In the genomic region with DNA sequence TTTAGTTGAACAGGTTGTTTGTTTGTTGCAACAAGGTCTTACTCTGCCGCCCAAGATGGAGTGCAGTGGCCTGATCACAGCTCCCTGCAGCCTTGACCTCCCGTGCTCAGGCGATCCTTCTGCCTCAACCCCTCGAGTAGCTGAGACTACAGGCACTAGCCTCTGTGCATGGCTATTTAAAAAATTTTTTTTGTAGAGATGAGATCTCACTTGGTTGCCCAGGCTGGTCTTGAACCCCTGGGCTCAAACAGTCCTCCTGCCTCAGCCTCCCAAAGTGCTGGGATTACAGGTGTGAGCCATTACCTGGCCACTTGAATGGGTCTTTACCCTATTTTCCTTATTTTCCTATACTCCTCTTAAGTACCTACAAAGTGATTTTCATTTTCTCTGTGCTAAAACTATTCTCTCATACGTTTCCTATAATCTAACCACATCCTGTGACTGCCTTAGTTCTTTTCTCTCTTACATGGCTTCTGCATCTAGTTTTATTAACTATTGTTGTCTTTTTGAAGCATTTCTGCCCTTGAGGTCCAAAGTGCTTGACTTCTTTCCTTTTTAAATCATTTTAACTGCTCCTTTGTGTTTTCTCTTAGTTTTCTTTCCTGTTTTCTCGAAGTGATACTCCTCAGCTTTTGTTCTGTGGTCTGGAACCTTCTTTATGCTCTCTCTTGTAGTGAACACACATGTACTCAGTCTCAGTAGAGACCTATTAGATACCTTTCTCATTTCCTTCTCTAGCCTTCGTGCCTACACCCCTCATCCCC, we compare ENCODE assay signal across 12 cellular contexts. TPM values are rescaled to one million over a fixed set of nuclear protein-coding genes. Genes with fewer than 3 reads are reported as not detected.
DNase-seq lines count a peak whose midpoint lies in the region; ATAC-seq lines count a peak whose summit lies in the region.
"Had no signal": no experiment of that assay in that cellular context is flagged by ENCODE, and none has a peak within 500 bp of the region (broad histone marks: within the 10 kb centered on the region; RNA-seq: fewer than 3 reads in every experiment).

No MANE protein-coding gene starts in this region.

- H3K27ac Mint-ChIP-seq in activated CD4-positive, alpha-beta T cell treated with anti-CD3 and anti-CD28 coated beads, Interleukin-2, amount 10 ng/mL, durations not matched to agents 7 days and 5 days: no peak overlapping the region

- CTCF ChIA-PET in activated CD4-positive, alpha-beta T cell treated with anti-CD3 and anti-CD28 coated beads, Interleukin-2, amount 10 ng/mL, durations not matched to agents 7 days and 5 days (lab: Charles Lee): interaction anchor here (0.7 to 2.3 kb wide), 4 partner anchors 10 to 62 kb away, joined by 3 to 7 read pairs (median 5); a partner anchor contains a TSS

- POLR2A ChIA-PET in activated CD4-positive, alpha-beta T cell treated with anti-CD3 and anti-CD28 coated beads, Interleukin-2, amount 10 ng/mL, durations not matched to agents 7 days and 5 days (lab: Charles Lee): interaction anchor here (1.2 kb wide), 1 partner anchor 14 kb away, joined by 4 read pairs; a partner anchor contains a TSS

- intact Hi-C loops in posterior cingulate gyrus (cut with DNase I): no loop called here

- peaks cover 3% of the 10 kb centered on the region for H3K9me3 Mint-ChIP-seq in activated CD4-positive, alpha-beta T cell treated with anti-CD3 and anti-CD28 coated beads, Interleukin-2, amount 10 ng/mL, durations not matched to agents 7 days and 5 days

- H3K27me3 ChIP-seq in effector memory CD4-positive, alpha-beta T cell (replicated peaks; ENCODE audit: control insufficient read depth, insufficient read depth, low read length, poor library complexity, severe bottlenecking): no peaks in the 10 kb centered on the region

- peak overlapping the region; percentile 9 for H3K4me3 ChIP-seq in effector memory CD4-positive, alpha-beta T cell (ENCODE audit: insufficient read depth, low read depth, low read length, poor library complexity, severe bottlenecking)

- peak; percentile 72 for ATAC-seq in GM18499 (IDR thresholded peaks at IDR 0.05; ENCODE audit: insufficient read depth, unreplicated experiment)
- ATAC-seq in GM21381 (IDR thresholded peaks at IDR 0.05; ENCODE audit: unreplicated experiment): peak; percentile 78
- peak; percentile 76 for ATAC-seq in HG03135 (IDR thresholded peaks at IDR 0.05; ENCODE audit: unreplicated experiment)

- peaks cover 31% of the 10 kb centered on the region for H3K4me1 Mint-ChIP-seq in activated CD4-positive, alpha-beta T cell treated with anti-CD3 and anti-CD28 coated beads, Interleukin-2, amount 10 ng/mL, durations not matched to agents 7 days and 5 days

- H3K9me3 ChIP-seq in effector memory CD4-positive, alpha-beta T cell (ENCODE audit: control insufficient read depth, low read length): no peaks in the 10 kb centered on the region

- H3K4me1 ChIP-seq in effector memory CD4-positive, alpha-beta T cell (ENCODE audit: control insufficient read depth, insufficient read depth, low read length, poor library complexity, severe bottlenecking): peaks cover 18% of the 10 kb centered on the region

- DNase-seq in effector memory CD4-positive, alpha-beta T cell: no peak
- DNase-seq in NCI-H524 treated with DMSO at 0.1 percent for 48 hours (lab: John Stamatoyannopoulos, UW) (no peak), posterior cingulate gyrus (no peak), NCI-H1092 (lab: John Stamatoyannopoulos, UW) (no peak)
- no peak for DNase-seq in activated CD4-positive, alpha-beta T cell treated with anti-CD3 and anti-CD28 coated beads, Interleukin-2, amount 10 ng/mL, durations not matched to agents 7 days and 5 days
- DNase-seq: hippocampal formation, NCI-H1092 treated with DMSO at 0.1 percent for 48 hours, SIG-M5 had no signal

- H3K36me3 Mint-ChIP-seq in activated CD4-positive, alpha-beta T cell treated with anti-CD3 and anti-CD28 coated beads, Interleukin-2, amount 10 ng/mL, durations not matched to agents 7 days and 5 days (ENCODE audit: low read depth): peaks cover 63% of the 10 kb centered on the region

- no peaks in the 10 kb centered on the region for H3K27me3 Mint-ChIP-seq in activated CD4-positive, alpha-beta T cell treated with anti-CD3 and anti-CD28 coated beads, Interleukin-2, amount 10 ng/mL, durations not matched to agents 7 days and 5 days

- H3K36me3 ChIP-seq in effector memory CD4-positive, alpha-beta T cell (ENCODE audit: control insufficient read depth, insufficient read depth, low read length): peaks cover 72% of the 10 kb centered on the region

- peak overlapping the region; percentile 33 for H3K27ac ChIP-seq in effector memory CD4-positive, alpha-beta T cell (ENCODE audit: insufficient read depth, low read length, poor library complexity, severe bottlenecking)

- no peak overlapping the region for H3K4me3 Mint-ChIP-seq in activated CD4-positive, alpha-beta T cell treated with anti-CD3 and anti-CD28 coated beads, Interleukin-2, amount 10 ng/mL, durations not matched to agents 7 days and 5 days

RNA-seq across cellular contexts. Expression of a gene that starts 14.1 kb away (rescaled TPM):
- not detected for total RNA-seq in activated CD4-positive, alpha-beta T cell treated with anti-CD3 and anti-CD28 coated beads, Interleukin-2, amount 10 ng/mL, durations not matched to agents 7 days and 5 days
- total RNA-seq: temporal lobe had no signal

RNA-seq across cellular contexts. Expression of a gene that starts 14.2 kb away (rescaled TPM):
- total RNA-seq in activated CD4-positive, alpha-beta T cell treated with anti-CD3 and anti-CD28 coated beads, Interleukin-2, amount 10 ng/mL, durations not matched to agents 7 days and 5 days: 10 to 100 TPM; 65.2 to 82.9 TPM

RNA-seq across cellular contexts. Expression of a gene that starts 43.7 kb away (rescaled TPM):
- 1 to 10 TPM; 4.9 to 5.7 TPM for total RNA-seq in activated CD4-positive, alpha-beta T cell treated with anti-CD3 and anti-CD28 coated beads, Interleukin-2, amount 10 ng/mL, durations not matched to agents 7 days and 5 days

RNA-seq across cellular contexts. Expression of a gene that starts 48.7 kb away (rescaled TPM):
- not detected for total RNA-seq in activated CD4-positive, alpha-beta T cell treated with anti-CD3 and anti-CD28 coated beads, Interleukin-2, amount 10 ng/mL, durations not matched to agents 7 days and 5 days

RNA-seq across cellular contexts. Expression of a gene that starts 58.3 kb away (rescaled TPM):
- total RNA-seq in activated CD4-positive, alpha-beta T cell treated with anti-CD3 and anti-CD28 coated beads, Interleukin-2, amount 10 ng/mL, durations not matched to agents 7 days and 5 days: 10 to 100 TPM; 16.7 to 21.4 TPM
